10 cellular contexts compared by ENCODE assay signal in the genomic region with DNA sequence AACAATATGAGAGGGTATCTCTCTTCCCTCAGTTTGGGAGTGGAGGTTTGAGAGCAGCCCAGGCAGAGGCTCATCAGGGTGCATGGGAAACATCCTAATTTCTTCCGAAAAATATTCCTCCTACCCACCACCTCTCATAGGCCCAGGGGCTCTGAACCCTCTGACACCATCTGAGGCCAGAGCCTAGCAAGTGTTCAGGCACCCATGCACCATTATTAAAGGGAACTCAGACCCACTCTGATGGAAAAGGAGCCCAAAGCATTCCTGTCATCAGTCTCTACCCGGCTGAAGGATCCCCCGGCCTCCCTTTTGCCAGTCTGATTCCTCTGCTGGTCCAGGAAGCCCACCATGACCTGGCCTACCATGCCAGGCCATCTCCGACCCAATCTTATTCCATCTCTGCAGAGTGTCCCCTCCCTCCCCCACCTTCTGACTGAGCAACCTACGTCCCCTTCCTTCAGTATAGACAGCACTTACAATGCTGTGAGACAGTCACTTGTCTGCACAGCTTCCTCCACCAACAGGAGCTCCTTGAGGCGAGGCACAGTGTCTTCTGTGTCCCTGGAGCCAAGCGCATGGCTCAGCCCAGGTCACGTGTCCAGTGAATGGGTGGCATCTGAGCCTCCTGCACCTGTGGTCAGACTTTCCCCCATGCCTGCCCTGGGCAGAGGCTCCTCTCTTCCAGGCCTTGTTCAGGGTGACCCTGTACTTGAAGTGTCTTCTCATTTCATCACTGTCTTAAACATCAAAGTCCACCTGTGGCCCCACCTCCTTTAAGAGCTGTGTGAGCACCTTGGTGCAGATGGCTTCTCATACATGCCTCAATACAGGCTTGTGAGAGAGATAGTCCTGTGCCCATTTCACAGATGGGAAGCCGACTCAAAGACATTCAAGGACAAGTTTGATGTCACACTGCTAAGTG. TPM values are rescaled to one million over a fixed set of nuclear protein-coding genes. Genes with fewer than 3 reads are reported as not detected.
DNase-seq lines count a peak whose midpoint lies in the region; ATAC-seq, FAIRE-seq and TF ChIP-seq lines count a peak whose summit lies in the region.
"Had no signal": no experiment of that assay in that cellular context is flagged by ENCODE, and none has a peak within 500 bp of the region (broad histone marks: within the 10 kb centered on the region; RNA-seq: fewer than 3 reads in every experiment).

No MANE protein-coding gene starts in this region.

- ATAC-seq in GM18505 (IDR thresholded peaks at IDR 0.05; ENCODE audit: unreplicated experiment): peak; percentile 62
- peak; percentile 63 for ATAC-seq in GM21515 (IDR thresholded peaks at IDR 0.05; ENCODE audit: unreplicated experiment)
- ATAC-seq in HG03196 (IDR thresholded peaks at IDR 0.05; ENCODE audit: unreplicated experiment): peak; percentile 40
- no peak for ATAC-seq in upper lobe of left lung (ENCODE audit: low FRiP score in 2 of 2)

- H3K27ac ChIP-seq in kidney (ENCODE audit: low read depth in 2 of 2, low read length in 2 of 2): peak overlapping the region; percentile 53 to 56
- H3K27ac ChIP-seq in upper lobe of left lung: no peak overlapping the region
- H3K27ac ChIP-seq: adrenal gland, HL-60 had no signal

- H3K4me1 ChIP-seq in kidney (ENCODE audit: control insufficient read depth in 1 of 2, insufficient read depth in 1 of 2, low read depth in 1 of 2, low read length in 2 of 2) (peaks cover 0 to 12% of the 10 kb centered on the region in 2 donors), upper lobe of left lung (no peaks in the 10 kb centered on the region)
- H3K4me1 ChIP-seq: adrenal gland had no signal

- H3K9me3 ChIP-seq in kidney (ENCODE audit: control insufficient read depth in 1 of 2, low read length in 2 of 2) (no peaks in the 10 kb centered on the region), upper lobe of left lung (no peaks in the 10 kb centered on the region)
- H3K9me3 ChIP-seq: adrenal gland had no signal

- no peak for TF ChIP-seq EP300 in upper lobe of left lung (IDR thresholded peaks at IDR 0.05)

- DNase-seq in kidney (no peak), upper lobe of left lung (no peak), D721Med (ENCODE audit: insufficient read length, low spot score) (no peak), NCI-H146 (lab: John Stamatoyannopoulos, UW) (no peak), cortex of kidney (lab: John Stamatoyannopoulos, UW) (no peak)

- 94 to 95% methylated on average over 6 to 9 of the region's 9 CpGs for WGBS in upper lobe of left lung, 2 donors

- H3K36me3 ChIP-seq in kidney (ENCODE audit: control insufficient read depth in 1 of 2, insufficient read depth in 2 of 2, low read length in 2 of 2): no peaks in the 10 kb centered on the region
- no peaks in the 10 kb centered on the region for H3K36me3 ChIP-seq in upper lobe of left lung
- H3K36me3 ChIP-seq: adrenal gland had no signal

- FAIRE-seq in kidney (lab: Jason Lieb, UNC): no peak
- FAIRE-seq in D721Med (lab: Jason Lieb, UNC): no peak

- H3K4me3 ChIP-seq in kidney (ENCODE audit: low read length in 2 of 2): no peak overlapping the region
- no peak overlapping the region for H3K4me3 ChIP-seq in upper lobe of left lung
- H3K4me3 ChIP-seq: adrenal gland had no signal

- TF ChIP-seq CTCF in kidney (IDR thresholded peaks at IDR 0.05; ENCODE audit: borderline replicate concordance, extremely low read depth, insufficient read depth) (no peak), upper lobe of left lung (IDR thresholded peaks at IDR 0.05) (no peak), D721Med (IDR thresholded peaks at IDR 0.05; ENCODE audit: insufficient read depth, missing control alignments) (no peak)

- H3K27me3 ChIP-seq in upper lobe of left lung: no peaks in the 10 kb centered on the region
- H3K27me3 ChIP-seq: adrenal gland had no signal

- TF ChIP-seq POLR2A in GM18505 (IDR thresholded peaks at IDR 0.05; ENCODE audit: borderline replicate concordance, extremely low read depth, insufficient read depth, insufficient read length) (no peak), upper lobe of left lung (IDR thresholded peaks at IDR 0.05) (no peak)

- H3K9ac ChIP-seq in kidney (ENCODE audit: low read length in 2 of 2): no peak overlapping the region

- intact Hi-C loops in kidney (cut with DNase I): no loop called here

RNA-seq across cellular contexts. Expression of a gene that starts 0.9 kb away (rescaled TPM):
- 0.44 TPM for total RNA-seq in kidney
- not detected for polyA plus RNA-seq in kidney (ENCODE audit: insufficient read depth, low read depth, low replicate concordance)
- under 1 TPM in 1 of 6 donors, not detected in 5; 0.37 TPM for total RNA-seq in upper lobe of left lung
- polyA plus RNA-seq: adrenal gland had no signal

RNA-seq across cellular contexts. Expression of a gene that starts 21.6 kb away (rescaled TPM):
- total RNA-seq in kidney (1.1 TPM), upper lobe of left lung (under 1 TPM in 4 of 6 donors, not detected in 2; 0.30 to 0.46 (median 0.33) TPM)
- polyA plus RNA-seq in kidney (ENCODE audit: insufficient read depth, low read depth, low replicate concordance): 0.47 TPM

RNA-seq across cellular contexts. Expression of a gene that starts 33.4 kb away (rescaled TPM):
- total RNA-seq in kidney: 134 TPM
- 376 TPM for polyA plus RNA-seq in kidney (ENCODE audit: insufficient read depth, low read depth, low replicate concordance)
- total RNA-seq in upper lobe of left lung: 100 to 1,000 TPM in 4 of 6 donors, 10 to 100 TPM in 2; 40.9 to 130 (median 113) TPM

RNA-seq across cellular contexts. Expression of a gene that starts 52.6 kb away (rescaled TPM):
- total RNA-seq in kidney (not detected), upper lobe of left lung (not detected)
- polyA plus RNA-seq in kidney (ENCODE audit: insufficient read depth, low read depth, low replicate concordance): not detected
- total RNA-seq: adrenal gland had no signal
- polyA plus RNA-seq: adrenal gland had no signal

Comparison
In these comparisons a context has a peak if more than half of its experiments do, and no peak if none do; other contexts are left out.
1. ATAC-seq: peak in GM18505 (single experiment), GM21515 (single experiment) and HG03196 (single experiment); none in upper lobe of left lung (0 of 2).
2. H3K27ac ChIP-seq: peak in kidney (2 of 2); none in upper lobe of left lung (0 of 4).